11 cellular contexts compared by ENCODE assay signal in genomic region chr6:153872946-153873345, GRCh38.
"Had no signal": no experiment of that assay in that cellular context is flagged by ENCODE, and none has a peak within 500 bp of the region (broad histone marks: within the 10 kb centered on the region; RNA-seq: fewer than 3 reads in every experiment).

No MANE protein-coding gene starts in this region.

- H3K4me3 ChIP-seq: esophagus muscularis mucosa, skin epidermis, transverse colon had no signal

- DNase-seq: activated CD4-positive, alpha-beta T cell treated with anti-CD3 and anti-CD28 coated beads, Interleukin-2, amount 50 U/mL, for 1 hour; activated CD4-positive, CD25-positive, alpha-beta regulatory T cell; activated effector memory CD4-positive, alpha-beta T cell treated with anti-CD3 and anti-CD28 coated beads, Interleukin-2, amount 50 U/mL, for 16 hours; amniotic stem cell; foreskin fibroblast; head of caudate nucleus; left ventricle myocardium superior; transverse colon had no signal

- ATAC-seq: left ventricle myocardium superior had no signal

- H3K36me3 Mint-ChIP-seq: activated naive CD4-positive, alpha-beta T cell treated with anti-CD3 and anti-CD28 coated beads, Interleukin-2, amount 50 U/mL, for 72 hours had no signal

- H3K27ac ChIP-seq: esophagus muscularis mucosa, skin epidermis, transverse colon had no signal

- H3K9me3 ChIP-seq: esophagus muscularis mucosa, transverse colon had no signal

- H3K4me1 ChIP-seq: esophagus muscularis mucosa, transverse colon had no signal

- H3K9me3 Mint-ChIP-seq: activated naive CD4-positive, alpha-beta T cell treated with anti-CD3 and anti-CD28 coated beads, Interleukin-2, amount 50 U/mL, for 72 hours had no signal

- H3K27me3 ChIP-seq: esophagus muscularis mucosa, transverse colon had no signal

- H3K36me3 ChIP-seq: esophagus muscularis mucosa, transverse colon had no signal
